Comparison of ENCODE assay signal across 28 cellular contexts in genomic region chr6:57205550-57206328, GRCh38. TPM values are rescaled to one million over a fixed set of nuclear protein-coding genes. Genes with fewer than 3 reads are reported as not detected.
DNase-seq lines count a peak whose midpoint lies in the region; ATAC-seq, FAIRE-seq and TF ChIP-seq lines count a peak whose summit lies in the region.
"Had no signal": no experiment of that assay in that cellular context is flagged by ENCODE, and none has a peak within 500 bp of the region (broad histone marks: within the 10 kb centered on the region; RNA-seq: fewer than 3 reads in every experiment).

No MANE protein-coding gene starts in this region.

- H3K36me3 Mint-ChIP-seq in WTC11, result 0 out of 2 replicates have a peak, but pooled peaks cover 4% of the 10 kb centered on the region

- H3K9me3 ChIP-seq in sigmoid colon (no peaks in the 10 kb centered on the region), pancreas (no peaks in the 10 kb centered on the region), stomach (no peaks in the 10 kb centered on the region), adrenal gland (replicated peaks in 1 of 3) (no peaks in the 10 kb centered on the region)
- H3K9me3 ChIP-seq: Caco-2, tibial artery had no signal

- 80 to 83% methylated on average over 7 of the region's 7 CpGs for WGBS in sigmoid colon, 2 donors
- 82 to 90% methylated on average over 7 of the region's 7 CpGs for WGBS in pancreas, 2 donors
- WGBS in stomach, 5 donors, result 85 to 87% (median 86%) methylated on average over 7 of the region's 7 CpGs
- WGBS in adrenal gland, 4 donors, result 87 to 94% (median 90%) methylated on average over 7 of the region's 7 CpGs

- peaks cover 17% of the 10 kb centered on the region for H3K4me1 Mint-ChIP-seq in WTC11

- ATAC-seq in WTC11 (no peak), pancreas (no peak)
- ATAC-seq: activated T-cell treated with anti-CD3 and anti-CD28 coated beads, Interleukin-2, amount 50 U/mL, for 4 hours; left colon; stimulated activated naive CD8-positive, alpha-beta T cell treated with anti-CD3 and anti-CD28 coated beads, Interleukin-15, amount 100 ng/mL, for 72 hours had no signal

- POLR2A ChIA-PET in WTC11 (lab: Charles Lee), result no interaction called here

- DNase-seq in H54 (ENCODE audit: insufficient read length, low spot score), result no peak
- DNase-seq in WTC11 (ENCODE audit: low spot score), result no peak
- peak; percentile 59 for DNase-seq in iris pigment epithelial cell (ENCODE audit: low read depth)
- no peak for DNase-seq in sigmoid colon
- no peak for DNase-seq in pancreas
- no peak for DNase-seq in stomach
- no peak for DNase-seq in adrenal gland
- DNase-seq: activated CD4-positive, alpha-beta T cell treated with anti-CD3 and anti-CD28 coated beads, Interleukin-2, amount 10 ng/mL, durations not matched to agents 7 days and 5 days; activated naive CD4-positive, alpha-beta T cell treated with Interleukin-2 at 50 U/mL for 16 hours; activated T-cell treated with anti-CD3 and anti-CD28 coated beads, Interleukin-2, amount 50 U/mL, for 4 hours; Caco-2; DMS79; effector CD8-positive, alpha-beta T cell; foreskin fibroblast; KBM-7; left colon; NCI-H1105 treated with DMSO at 0.1 percent for 48 hours; NCI-H2029; NCI-H226; nucleus accumbens; SIG-M5; stimulated activated CD8-positive, alpha-beta memory T cell treated with anti-CD3 and anti-CD28 coated beads, Interleukin-4, amount 100 ng/mL, for 48 hours; stimulated activated naive CD8-positive, alpha-beta T cell treated with anti-CD3 and anti-CD28 coated beads, Interleukin-15, amount 100 ng/mL, for 72 hours; T1000; tibial artery; WERI-Rb-1 had no signal

- no peak overlapping the region for H3K4me3 Mint-ChIP-seq in WTC11
- H3K4me3 Mint-ChIP-seq: activated CD4-positive, alpha-beta T cell treated with anti-CD3 and anti-CD28 coated beads, Interleukin-2, amount 10 ng/mL, durations not matched to agents 7 days and 5 days; activated T-cell treated with anti-CD3 and anti-CD28 coated beads, Interleukin-2, amount 50 U/mL, for 4 hours; stimulated activated naive CD8-positive, alpha-beta T cell treated with anti-CD3 and anti-CD28 coated beads, Interleukin-15, amount 100 ng/mL, for 72 hours had no signal

- TF ChIP-seq CTCF in WTC11 (IDR thresholded peaks at IDR 0.05) (no peak), sigmoid colon (IDR thresholded peaks at IDR 0.05) (no peak), pancreas (IDR thresholded peaks at IDR 0.05) (no peak), stomach (IDR thresholded peaks at IDR 0.05) (no peak), adrenal gland (IDR thresholded peaks at IDR 0.05) (no peak)

- FAIRE-seq in H54 (lab: Jason Lieb, UNC) (peak; percentile 89), pancreas (lab: Jason Lieb, UNC) (no peak)

- no peaks in the 10 kb centered on the region for H3K9me3 Mint-ChIP-seq in WTC11
- H3K9me3 Mint-ChIP-seq: activated CD4-positive, alpha-beta T cell treated with anti-CD3 and anti-CD28 coated beads, Interleukin-2, amount 10 ng/mL, durations not matched to agents 7 days and 5 days; activated T-cell treated with anti-CD3 and anti-CD28 coated beads, Interleukin-2, amount 50 U/mL, for 4 hours; stimulated activated naive CD8-positive, alpha-beta T cell treated with anti-CD3 and anti-CD28 coated beads, Interleukin-15, amount 100 ng/mL, for 72 hours had no signal

- no peaks in the 10 kb centered on the region for H3K27me3 Mint-ChIP-seq in WTC11 (ENCODE audit: low read depth)
- H3K27me3 Mint-ChIP-seq: activated CD4-positive, alpha-beta T cell treated with anti-CD3 and anti-CD28 coated beads, Interleukin-2, amount 10 ng/mL, durations not matched to agents 7 days and 5 days; stimulated activated naive CD8-positive, alpha-beta T cell treated with anti-CD3 and anti-CD28 coated beads, Interleukin-15, amount 100 ng/mL, for 72 hours had no signal

- H3K27ac ChIP-seq in sigmoid colon (peak overlapping the region in 3 of 4 donors; percentile 33 to 100 (median 96)), pancreas (no peak overlapping the region), stomach (no peak overlapping the region), adrenal gland (no peak overlapping the region)
- H3K27ac ChIP-seq: C4-2B, skin epidermis, WERI-Rb-1 had no signal

- H3K27ac Mint-ChIP-seq in WTC11, result peak overlapping the region; percentile 31
- H3K27ac Mint-ChIP-seq: activated CD4-positive, alpha-beta T cell treated with anti-CD3 and anti-CD28 coated beads, Interleukin-2, amount 10 ng/mL, durations not matched to agents 7 days and 5 days; stimulated activated naive CD8-positive, alpha-beta T cell treated with anti-CD3 and anti-CD28 coated beads, Interleukin-15, amount 100 ng/mL, for 72 hours had no signal

- H3K36me3 ChIP-seq in sigmoid colon (no peaks in the 10 kb centered on the region), pancreas (no peaks in the 10 kb centered on the region), stomach (no peaks in the 10 kb centered on the region), adrenal gland (replicated peaks in 1 of 2) (no peaks in the 10 kb centered on the region)
- H3K36me3 ChIP-seq: tibial artery, WERI-Rb-1 had no signal

- CTCF ChIA-PET in WTC11 (lab: Charles Lee), result interaction anchor here (1.0 to 2.4 kb wide), 2 partner anchors 16 to 251 kb away, joined by 3 to 7 read pairs; partner anchors contain the start of genes BEND6 and RAB23

- TF ChIP-seq POLR2A in H54 (IDR thresholded peaks at IDR 0.05; ENCODE audit: low read depth, low read length) (no peak), sigmoid colon (IDR thresholded peaks at IDR 0.05) (no peak), stomach (IDR thresholded peaks at IDR 0.05) (no peak), adrenal gland (IDR thresholded peaks at IDR 0.05) (no peak)

- H3K4me1 ChIP-seq in sigmoid colon (peaks cover 0 to 97% (median 52%) of the 10 kb centered on the region in 4 donors), pancreas (no peaks in the 10 kb centered on the region), stomach (peaks cover 0 to 18% (median 0%) of the 10 kb centered on the region in 4 donors), adrenal gland (replicated peaks in 1 of 2) (no peaks in the 10 kb centered on the region)
- H3K4me1 ChIP-seq: Caco-2 had no signal

- no peaks in the 10 kb centered on the region for H3K27me3 ChIP-seq in sigmoid colon
- no peaks in the 10 kb centered on the region for H3K27me3 ChIP-seq in pancreas
- no peaks in the 10 kb centered on the region for H3K27me3 ChIP-seq in stomach
- no peaks in the 10 kb centered on the region for H3K27me3 ChIP-seq in adrenal gland
- H3K27me3 ChIP-seq: tibial artery had no signal

- H3K4me3 ChIP-seq in sigmoid colon (no peak overlapping the region), pancreas (no peak overlapping the region), stomach (no peak overlapping the region), adrenal gland (no peak overlapping the region)
- H3K4me3 ChIP-seq: skin epidermis, tibial artery had no signal

- intact Hi-C loops in sigmoid colon (cut with DNase I), result no loop called here
- intact Hi-C loops in pancreas (cut with DNase I), result no loop called here
- intact Hi-C loops in stomach (cut with DNase I; ENCODE audit: low total_unique reads), result no loop called here
- intact Hi-C loops in adrenal gland (cut with DNase I), result no loop called here

- TF ChIP-seq EP300 in sigmoid colon (IDR thresholded peaks at IDR 0.05) (no peak), stomach (IDR thresholded peaks at IDR 0.05) (no peak)

TF ChIP-seq in WTC11, 78 proteins besides CTCF, POLR2A, EP300 and RAD21 (continues in another document):
- no peak for TF ChIP-seq HMGA2 (CRISPR knock-in tag; IDR thresholded peaks at IDR 0.05)
- TF ChIP-seq ZNF263 (CRISPR knock-in tag; IDR thresholded peaks at IDR 0.05; ENCODE audit: low read depth), result no peak
- no peak for TF ChIP-seq CBFB (CRISPR knock-in tag; IDR thresholded peaks at IDR 0.05; ENCODE audit: low read depth)
- TF ChIP-seq ETV6 (CRISPR knock-in tag; IDR thresholded peaks at IDR 0.05), result no peak
- TF ChIP-seq FOXP1 (CRISPR knock-in tag; IDR thresholded peaks at IDR 0.05; ENCODE audit: borderline replicate concordance), result no peak
- TF ChIP-seq ZNF232 (CRISPR knock-in tag; IDR thresholded peaks at IDR 0.05), result no peak
- TF ChIP-seq SMAD4 (CRISPR knock-in tag; IDR thresholded peaks at IDR 0.05), result no peak
- TF ChIP-seq, protein P1, sequence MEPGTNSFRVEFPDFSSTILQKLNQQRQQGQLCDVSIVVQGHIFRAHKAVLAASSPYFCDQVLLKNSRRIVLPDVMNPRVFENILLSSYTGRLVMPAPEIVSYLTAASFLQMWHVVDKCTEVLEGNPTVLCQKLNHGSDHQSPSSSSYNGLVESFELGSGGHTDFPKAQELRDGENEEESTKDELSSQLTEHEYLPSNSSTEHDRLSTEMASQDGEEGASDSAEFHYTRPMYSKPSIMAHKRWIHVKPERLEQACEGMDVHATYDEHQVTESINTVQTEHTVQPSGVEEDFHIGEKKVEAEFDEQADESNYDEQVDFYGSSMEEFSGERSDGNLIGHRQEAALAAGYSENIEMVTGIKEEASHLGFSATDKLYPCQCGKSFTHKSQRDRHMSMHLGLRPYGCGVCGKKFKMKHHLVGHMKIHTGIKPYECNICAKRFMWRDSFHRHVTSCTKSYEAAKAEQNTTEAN (CRISPR knock-in tag; IDR thresholded peaks at IDR 0.05), result no peak
- TF ChIP-seq NR2C2 (CRISPR knock-in tag; IDR thresholded peaks at IDR 0.05), result no peak
- TF ChIP-seq KAT7 (CRISPR knock-in tag; IDR thresholded peaks at IDR 0.05; ENCODE audit: borderline replicate concordance), result no peak
- TF ChIP-seq TP53 (CRISPR knock-in tag; IDR thresholded peaks at IDR 0.05), result no peak

RNA-seq across cellular contexts. Expression of gene RAB23, which starts 16.4 kb away (rescaled TPM):
- total RNA-seq in WTC11 (2021), result 11.3 to 14.8 TPM (median 14.5 TPM) in 3 replicates
- 100 to 1,000 TPM; 115 to 188 (median 167) TPM for total RNA-seq in sigmoid colon
- 10 to 100 TPM in 1 of 3 donors, 1 to 10 TPM in 2; 3.5 to 10.1 (median 7.8) TPM for polyA plus RNA-seq in sigmoid colon
- total RNA-seq in pancreas, result 1 to 10 TPM in 4 of 6 donors, under 1 TPM in 2; 0.69 to 4.5 (median 1.6) TPM
- polyA plus RNA-seq in pancreas, result 1 to 10 TPM in 1 of 2 donors, under 1 TPM in 1; 0.80 to 2.6 TPM
- total RNA-seq in stomach, result 10 to 100 TPM; 11.1 to 51.3 (median 23.8) TPM
- 10 to 100 TPM in 2 of 3 donors, 1 to 10 TPM in 1; 5.5 to 11.3 (median 10.5) TPM for polyA plus RNA-seq in stomach
- 1 to 10 TPM; 4.3 to 8.7 (median 5.6) TPM for total RNA-seq in adrenal gland
- 10 to 100 TPM in 1 of 3 donors, 1 to 10 TPM in 2; 2.3 to 11.9 (median 2.7) TPM for polyA plus RNA-seq in adrenal gland

RNA-seq across cellular contexts. Expression of gene BAG2, which starts 33.6 kb away (rescaled TPM):
- 7.5 to 8.0 TPM (median 8.0 TPM) in 3 replicates for total RNA-seq in WTC11 (2021)
- total RNA-seq in sigmoid colon, result 10 to 100 TPM; 55.6 to 74.5 (median 60.0) TPM
- 1 to 10 TPM in 2 of 3 donors, under 1 TPM in 1; 0.92 to 2.9 (median 1.8) TPM for polyA plus RNA-seq in sigmoid colon
- 1 to 10 TPM in 2 of 6 donors, under 1 TPM in 4; 0.46 to 1.6 (median 0.97) TPM for total RNA-seq in pancreas
- polyA plus RNA-seq in pancreas, result 1 to 10 TPM in 1 of 2 donors, under 1 TPM in 1; 0.72 to 1.5 TPM
- total RNA-seq in stomach, result 10 to 100 TPM in 3 of 5 donors, 1 to 10 TPM in 2; 2.0 to 48.7 (median 19.8) TPM
- polyA plus RNA-seq in stomach, result 1 to 10 TPM; 3.4 to 5.1 (median 3.8) TPM
- 10 to 100 TPM in 1 of 8 donors, 1 to 10 TPM in 7; 6.2 to 10.5 (median 7.5) TPM for total RNA-seq in adrenal gland
- 10 to 100 TPM in 1 of 3 donors, 1 to 10 TPM in 2; 2.6 to 11.0 (median 3.5) TPM for polyA plus RNA-seq in adrenal gland

Comparison
In these comparisons a context has a peak if more than half of its experiments do, and no peak if none do; other contexts are left out.
1. H3K27ac ChIP-seq: peak in sigmoid colon (3 of 4); none in pancreas (0 of 4), stomach (0 of 5) and adrenal gland (0 of 5).